In genomic region chr5:167945542-167946384, GRCh38 we compare ENCODE assay signal across 11 cellular contexts.
DNase-seq lines count a peak whose midpoint lies in the region; ATAC-seq and TF ChIP-seq lines count a peak whose summit lies in the region.
"Had no signal": no experiment of that assay in that cellular context is flagged by ENCODE, and none has a peak within 500 bp of the region (broad histone marks: within the 10 kb centered on the region; RNA-seq: fewer than 3 reads in every experiment).

No MANE protein-coding gene starts in this region.

- WGBS in SK-N-SH (ENCODE audit: low lambda C conversion rate) = 56% methylated on average over 14 of the region's 14 CpGs
- whole genome bisulfite sequencing in gastroesophageal sphincter (ENCODE audit: low coverage in 1 of 2), 2 donors = 60 to 74% methylated on average over 10 to 11 of the region's 14 CpGs

- H3K9me3 ChIP-seq in SK-N-SH (no peaks in the 10 kb centered on the region), gastroesophageal sphincter (no peaks in the 10 kb centered on the region)

- no peaks in the 10 kb centered on the region for H4K20me1 ChIP-seq in SK-N-SH (ENCODE audit: insufficient read depth)

- H3K4me3 ChIP-seq in SK-N-SH (ENCODE audit: low read depth in 2 of 2, low read length in 1 of 2) = no peak overlapping the region
- no peak overlapping the region for H3K4me3 ChIP-seq in gastroesophageal sphincter

- no peaks in the 10 kb centered on the region for H3K9me3 Mint-ChIP-seq in endothelial cell (ENCODE audit: unreplicated experiment)
- H3K9me3 Mint-ChIP-seq: dendritic cell treated with granulocyte-macrophage colony-stimulating factor and Interleukin-4, amounts not matched to agents 40 ng/mL and 50 ng/mL, for 4 days had no signal

- TF ChIP-seq POLR2A in gastroesophageal sphincter (IDR thresholded peaks at IDR 0.05) = no peak

- no peaks in the 10 kb centered on the region for H3K36me3 Mint-ChIP-seq in endothelial cell (ENCODE audit: low read depth, unreplicated experiment)

- H3K9ac ChIP-seq in SK-N-SH = peak overlapping the region; percentile 27; the same call in 1 of the 2 replicates

- H3K4me1 Mint-ChIP-seq in endothelial cell (ENCODE audit: unreplicated experiment) = no peaks in the 10 kb centered on the region

- POLR2A ChIA-PET in SK-N-SH (lab: Yijun Ruan, JAX) = no interaction called here

- TF ChIP-seq EP300 in SK-N-SH (IDR thresholded peaks at IDR 0.05; ENCODE audit: borderline replicate concordance in 1 of 2, low read depth in 1 of 2, low read length in 1 of 2) (no peak), gastroesophageal sphincter (IDR thresholded peaks at IDR 0.05) (no peak)

- H3K4me1 ChIP-seq in SK-N-SH (ENCODE audit: control insufficient read depth in 1 of 2, insufficient read depth in 2 of 2, low read depth in 1 of 2, low read length in 1 of 2) (peaks cover 0 to 17% of the 10 kb centered on the region in 2 experiments; a peak in 3 of 4 replicates), gastroesophageal sphincter (peaks cover 0 to 43% (median 3%) of the 10 kb centered on the region in 3 donors)

- H3K27me3 Mint-ChIP-seq in endothelial cell (ENCODE audit: unreplicated experiment) = no peaks in the 10 kb centered on the region
- H3K27me3 Mint-ChIP-seq: dendritic cell treated with granulocyte-macrophage colony-stimulating factor and Interleukin-4, amounts not matched to agents 40 ng/mL and 50 ng/mL, for 4 days had no signal

- no peaks in the 10 kb centered on the region for H3K9me2 ChIP-seq in SK-N-SH

- peak overlapping the region in 1 of 2 experiments; percentile 51; a peak in 3 of 4 replicates for H3K27ac ChIP-seq in SK-N-SH (ENCODE audit: low read depth in 2 of 2, low read length in 1 of 2)
- peak overlapping the region in 3 of 4 donors; percentile 73 to 74 (median 73) for H3K27ac ChIP-seq in gastroesophageal sphincter

- H3K27me3 ChIP-seq in SK-N-SH (ENCODE audit: insufficient read depth) = no peaks in the 10 kb centered on the region
- H3K27me3 ChIP-seq in gastroesophageal sphincter = no peaks in the 10 kb centered on the region

- no peak overlapping the region for H3K4me3 Mint-ChIP-seq in endothelial cell (ENCODE audit: unreplicated experiment)
- H3K4me3 Mint-ChIP-seq: dendritic cell treated with granulocyte-macrophage colony-stimulating factor and Interleukin-4, amounts not matched to agents 40 ng/mL and 50 ng/mL, for 4 days had no signal

- H3K79me2 ChIP-seq in SK-N-SH (ENCODE audit: insufficient read depth) = no peaks in the 10 kb centered on the region

- peak overlapping the region; percentile 42; the same call in 1 of the 2 replicates for H3K4me2 ChIP-seq in SK-N-SH

- H3K36me3 ChIP-seq in SK-N-SH (replicated peaks in 1 of 2; ENCODE audit: control insufficient read depth in 1 of 2, insufficient read depth in 2 of 2, low read length in 1 of 2) = no peaks in the 10 kb centered on the region
- H3K36me3 ChIP-seq in gastroesophageal sphincter = no peaks in the 10 kb centered on the region

- CTCF ChIA-PET in SK-N-SH (lab: Yijun Ruan, JAX) = interaction anchor here (1.0 kb wide), 1 partner anchor 27 kb away, joined by 4 read pairs; no protein-coding TSS in a partner anchor

- peak; percentile 34 for DNase-seq in ELF-1 (ENCODE audit: low read depth, low spot score)
- no peak for DNase-seq in SK-N-SH
- peak in 8 of 10 donors; percentile 14 to 84 (median 36) for DNase-seq in posterior cingulate gyrus
- DNase-seq in OCI-M2 (lab: John Stamatoyannopoulos, UW; ENCODE audit: unreplicated experiment) = no peak
- DNase-seq in activated CD4-positive, alpha-beta T cell treated with anti-CD3 and anti-CD28 coated beads, Interleukin-2, amount 50 U/mL, for 48 hours = no peak
- DNase-seq in endothelial cell (ENCODE audit: low spot score) = no peak
- DNase-seq: activated CD8-positive, alpha-beta memory T cell treated with anti-CD3 and anti-CD28 coated beads, Interleukin-2, amount 50 U/mL, for 4 hours; NCI-H1417 treated with DMSO at 0.1 percent for 48 hours had no signal

- no peak overlapping the region for H3K27ac Mint-ChIP-seq in endothelial cell (ENCODE audit: unreplicated experiment)
- H3K27ac Mint-ChIP-seq: dendritic cell treated with granulocyte-macrophage colony-stimulating factor and Interleukin-4, amounts not matched to agents 40 ng/mL and 50 ng/mL, for 4 days had no signal

- intact Hi-C loops in posterior cingulate gyrus (cut with DNase I) = no loop called here

- H2AFZ ChIP-seq in SK-N-SH (ENCODE audit: low read depth) = no peak overlapping the region; the same call in 1 of the 2 replicates

- no peak for ATAC-seq in gastroesophageal sphincter
- ATAC-seq in HG02623 (IDR thresholded peaks at IDR 0.05; ENCODE audit: unreplicated experiment) = no peak

- no peaks in the 10 kb centered on the region for H3F3A ChIP-seq in SK-N-SH (replicated peaks; ENCODE audit: insufficient read depth)

- TF ChIP-seq RAD21 in SK-N-SH (IDR thresholded peaks at IDR 0.05; ENCODE audit: low read length) = no peak

- TF ChIP-seq CTCF in SK-N-SH (IDR thresholded peaks at IDR 0.05) = no peak
- TF ChIP-seq CTCF in gastroesophageal sphincter (IDR thresholded peaks at IDR 0.05) = no peak
- no peak for TF ChIP-seq CTCF in endothelial cell (IDR thresholded peaks at IDR 0.05; ENCODE audit: unreplicated experiment)

TF ChIP-seq in SK-N-SH, 30 proteins besides CTCF, POLR2A, EP300 and RAD21:
- TF ChIP-seq FOSL2 (IDR thresholded peaks at IDR 0.05; ENCODE audit: borderline replicate concordance, low read depth) = peak; percentile 18; the same call in 1 of the 2 replicates
- TF ChIP-seq USF2 (IDR thresholded peaks at IDR 0.05; ENCODE audit: borderline replicate concordance, low read depth, low read length) = no peak
- no peak for TF ChIP-seq NFIC (IDR thresholded peaks at IDR 0.05; ENCODE audit: borderline replicate concordance)
- TF ChIP-seq PBX3 (IDR thresholded peaks at IDR 0.05) = peak; percentile 47
TF ChIP-seq in SK-N-SH: peak in this region for 2.

Comparison
In these comparisons a context has a peak if more than half of its experiments do, and no peak if none do; other contexts are left out.
1. DNase-seq: peak in ELF-1 (single experiment) and posterior cingulate gyrus (8 of 10); none in SK-N-SH (single experiment), OCI-M2 (single experiment), activated CD4-positive, alpha-beta T cell treated with anti-CD3 and anti-CD28 coated beads, Interleukin-2, amount 50 U/mL, for 48 hours (0 of 2) and endothelial cell (single experiment).